In genomic region chr4:169045862-169046584, GRCh38 we compare ENCODE assay signal across 19 cellular contexts. TPM values are rescaled to one million over a fixed set of nuclear protein-coding genes. Genes with fewer than 3 reads are reported as not detected.
DNase-seq lines count a peak whose midpoint lies in the region; ATAC-seq, FAIRE-seq and TF ChIP-seq lines count a peak whose summit lies in the region.
"Had no signal": no experiment of that assay in that cellular context is flagged by ENCODE, and none has a peak within 500 bp of the region (broad histone marks: within the 10 kb centered on the region; RNA-seq: fewer than 3 reads in every experiment).

No MANE protein-coding gene starts in this region.

- no peak for DNase-seq in Right ventricle myocardium inferior (ENCODE audit: missing footprints)
- no peak for DNase-seq in right atrium auricular region (ENCODE audit: low spot score)
- DNase-seq in K562 (ENCODE audit: extremely low read depth in 1 of 4, low spot score in 3 of 4) = no peak
- no peak for DNase-seq in upper lobe of right lung
- no peak for DNase-seq in effector CD8-positive, alpha-beta T cell (lab: John Stamatoyannopoulos, UW)
- DNase-seq in anterior cingulate cortex (lab: John Stamatoyannopoulos, UW) = no peak
- DNase-seq: ACHN; activated CD4-positive, alpha-beta memory T cell treated with anti-CD3 and anti-CD28 coated beads, Interleukin-2, amount 10 ng/mL, durations not matched to agents 7 days and 5 days; HFFc6; mucosa of descending colon; NCI-H1092 treated with DMSO at 0.1 percent for 48 hours; NCI-H2171 had no signal

- CTCF ChIA-PET in K562 (lab: Yijun Ruan, JAX; ENCODE audit: low intra/inter-chr PET ratio) = no interaction called here

- POLR2A ChIA-PET in K562 (lab: Yijun Ruan, JAX) = no interaction called here

- H3K9ac ChIP-seq in K562 (ENCODE audit: insufficient read depth in 1 of 2, low read depth in 2 of 2, low read length in 2 of 2) = no peak overlapping the region
- H3K9ac ChIP-seq in iPS-20b (ENCODE audit: low read depth, low read length) = 0 out of 2 replicates have a peak overlapping the region, but pooled peaks have one; percentile 26

- WGBS in K562 (ENCODE audit: insufficient coverage, low coverage, missing lambda C conversion rate) = 5% methylated on average over 14 of the region's 15 CpGs

- no TSS peak for BruUV-seq in K562 (replicated peaks; lab: Mats Ljungman, UMichigan)

- H2AFZ ChIP-seq in K562 (ENCODE audit: low read depth, low read length) = no peak overlapping the region

- TF ChIP-seq EP300 in K562 (IDR thresholded peaks at IDR 0.05; ENCODE audit: low read length) = no peak

- peak; percentile 21 to 40; a peak in 2 of 4 replicates for TF ChIP-seq RAD21 in K562 (CRISPR knock-in tag; conservative IDR thresholded peaks at IDR 0.05 in 1 of 2, IDR thresholded peaks at IDR 0.05 in 1 of 2)

- no peak for FAIRE-seq in K562 (lab: Jason Lieb, UNC)
- FAIRE-seq: G401.6, keratinocyte had no signal

- H3K4me1 ChIP-seq in right atrium auricular region (peaks cover 0 to 20% of the 10 kb centered on the region in 2 donors), K562 (replicated peaks in 1 of 2; ENCODE audit: control insufficient read depth in 2 of 2, insufficient read depth in 2 of 2, low read length in 2 of 2) (no peaks in the 10 kb centered on the region), iPS-20b (ENCODE audit: insufficient read depth, low read length) (peaks cover 6% of the 10 kb centered on the region; the same call in 1 of the 2 replicates), upper lobe of right lung (peaks cover 8% of the 10 kb centered on the region)

- H3K27ac ChIP-seq in right atrium auricular region (no peak overlapping the region), K562 (ENCODE audit: extremely low read depth, low read depth, low read length) (no peak overlapping the region), iPS-20b (ENCODE audit: low read length) (no peak overlapping the region), upper lobe of right lung (no peak overlapping the region)
- H3K27ac ChIP-seq: skin epidermis, tibial nerve had no signal

- TF ChIP-seq CTCF in right atrium auricular region (IDR thresholded peaks at IDR 0.05) = peak in 1 of 2 donors; percentile 49
- TF ChIP-seq CTCF in K562 (IDR thresholded peaks at IDR 0.05 in 2 of 3, conservative IDR thresholded peaks at IDR 0.05 in 1 of 3; ENCODE audit: insufficient read depth in 2 of 3, low read depth in 1 of 3, low read length in 3 of 3) = 0 out of 6 replicates have a peak, but pooled peaks of 1 of the 3 experiments have one; percentile 18
- no peak for TF ChIP-seq CTCF in upper lobe of right lung (IDR thresholded peaks at IDR 0.05)

- H3K4me2 ChIP-seq in K562 (ENCODE audit: insufficient read depth, low read length) = no peak overlapping the region

- intact Hi-C loops in Right ventricle myocardium inferior (cut with DNase I) (no loop called here), K562 (cut with micrococcal nuclease) (no loop called here), upper lobe of right lung (cut with DNase I) (no loop called here)

- H3K9me1 ChIP-seq in K562 (ENCODE audit: control insufficient read depth, insufficient read depth, low read length) = no peaks in the 10 kb centered on the region

- no peak for TF ChIP-seq POLR2A in K562 (conservative IDR thresholded peaks at IDR 0.05)

- in situ Hi-C loops in K562 (cut with MboI) = no loop called here

- H3K79me2 ChIP-seq in K562 (ENCODE audit: control insufficient read depth, insufficient read depth, low read length) = no peaks in the 10 kb centered on the region

- H3K27me3 ChIP-seq in right atrium auricular region (no peaks in the 10 kb centered on the region), K562 (ENCODE audit: control insufficient read depth in 2 of 2, insufficient read depth in 2 of 2, low read length in 2 of 2) (peaks cover 25 to 48% of the 10 kb centered on the region in 2 experiments; a peak in 4 of 5 replicates), iPS-20b (ENCODE audit: insufficient read depth, low read length) (no peaks in the 10 kb centered on the region), upper lobe of right lung (no peaks in the 10 kb centered on the region)
- H3K27me3 ChIP-seq: tibial nerve had no signal

- no peaks in the 10 kb centered on the region for H3K36me3 ChIP-seq in right atrium auricular region
- no peaks in the 10 kb centered on the region for H3K36me3 ChIP-seq in K562 (ENCODE audit: control insufficient read depth, insufficient read depth, low read length)
- H3K36me3 ChIP-seq in iPS-20b (ENCODE audit: insufficient read depth, low read depth, low read length) = no peaks in the 10 kb centered on the region
- H3K36me3 ChIP-seq in upper lobe of right lung = no peaks in the 10 kb centered on the region
- H3K36me3 ChIP-seq: tibial nerve had no signal

- no peaks in the 10 kb centered on the region for H4K20me1 ChIP-seq in K562 (replicated peaks; ENCODE audit: control insufficient read depth, insufficient read depth, low read length)

- ATAC-seq in Right ventricle myocardium inferior (peak; percentile 35), K562 (peak; percentile 53; the same call in 2 of the 3 replicates), upper lobe of right lung (peak; percentile 89), GM19467 (IDR thresholded peaks at IDR 0.05; ENCODE audit: unreplicated experiment) (no peak)
- ATAC-seq: mucosa of descending colon; stimulated activated effector memory CD8-positive, alpha-beta T cell treated with anti-CD3 and anti-CD28 coated beads, Interleukin-12 subunit alpha, Interleukin-12 subunit beta, amount 100 ng/mL, for 72 hours had no signal

- no peak overlapping the region for H3K4me3 ChIP-seq in right atrium auricular region
- no peak overlapping the region for H3K4me3 ChIP-seq in K562
- no peak overlapping the region for H3K4me3 ChIP-seq in iPS-20b (ENCODE audit: low read length)
- H3K4me3 ChIP-seq in upper lobe of right lung = no peak overlapping the region
- H3K4me3 ChIP-seq: mucosa of descending colon, skin epidermis, tibial nerve had no signal

- H3K9me3 ChIP-seq in right atrium auricular region (no peaks in the 10 kb centered on the region), K562 (replicated peaks; ENCODE audit: control insufficient read depth, insufficient read depth, low read depth, low read length) (no peaks in the 10 kb centered on the region), iPS-20b (ENCODE audit: insufficient read depth, low read depth, low read length) (no peaks in the 10 kb centered on the region), upper lobe of right lung (no peaks in the 10 kb centered on the region)
- H3K9me3 ChIP-seq: mucosa of descending colon, tibial nerve had no signal

TF ChIP-seq in K562, 482 proteins besides CTCF, POLR2A, EP300 and RAD21 (continues in another document):
- no peak for TF ChIP-seq TSHZ1 (CRISPR knock-in tag; IDR thresholded peaks at IDR 0.05)
- no peak for TF ChIP-seq NBN (IDR thresholded peaks at IDR 0.05; ENCODE audit: low read depth)
- no peak for TF ChIP-seq RAD51 (IDR thresholded peaks at IDR 0.05; ENCODE audit: borderline replicate concordance, low read depth)
- no peak for TF ChIP-seq TEAD4 (IDR thresholded peaks at IDR 0.05; ENCODE audit: low read length)
- no peak for TF ChIP-seq TEAD4 (CRISPR knock-in tag; IDR thresholded peaks at IDR 0.05; ENCODE audit: borderline replicate concordance)

RNA-seq across cellular contexts. Expression of gene CBR4, which starts 36.0 kb away (rescaled TPM):
- total RNA-seq in Right ventricle myocardium inferior = 19.4 TPM
- 10 to 100 TPM in 1 of 2 donors, 1 to 10 TPM in 1; 9.9 to 18.9 TPM for total RNA-seq in right atrium auricular region
- total RNA-seq in K562 (2011; cell fraction: chromatin; rRNA removed; ENCODE audit: low replicate concordance) = 12.4 and 37.6 TPM in 2 replicates
- total RNA-seq in K562 (2011; cell fraction: nucleolus; rRNA removed) = 5.5 and 8.0 TPM in 2 replicates
- total RNA-seq in K562 (2011; cell fraction: nucleoplasm; rRNA removed) = 17.8 and 43.5 TPM in 2 replicates
- 11.5 and 13.9 TPM in 2 replicates for total RNA-seq in K562 (2014; rRNA removed)
- 20.3 and 23.3 TPM in 2 replicates for total RNA-seq in K562 (2014; rRNA removed; fragmentation: Illumina TruSeq; extraction: Trizol)
- 16.5 and 18.6 TPM in 2 replicates for total RNA-seq in K562 (2015; rRNA removed; fragmentation: Illumina TruSeq; extraction: Trizol)
- total RNA-seq in K562 (2021) = 24.9 and 26.0 TPM in 2 replicates
- 12.1 and 12.2 TPM in 2 replicates for polyA plus RNA-seq in K562 (2011; rRNA removed)
- 1.7 and 6.9 TPM in 2 replicates for polyA plus RNA-seq in K562 (2011; cell fraction: cytosol; rRNA removed)
- 11.9 and 15.2 TPM in 2 replicates for polyA plus RNA-seq in K562 (2011; cell fraction: nucleus; rRNA removed)
- polyA plus RNA-seq in K562 (2012) = 10.6 and 11.8 TPM in 2 replicates
- 15.4 and 16.6 TPM in 2 replicates for polyA plus RNA-seq in K562 (2014; fragmentation: Illumina TruSeq; extraction: Trizol)
- 10 to 100 TPM; 26.0 to 26.4 TPM for polyA plus RNA-seq in K562 (2014; fragmentation: Nextera tagmentation; extraction: Ambion mirVana)
- polyA plus RNA-seq in K562 (2014; rRNA removed) = 13.8 and 14.2 TPM in 2 replicates
- 16.2 and 24.7 TPM in 2 replicates for polyA minus RNA-seq in K562 (2011; rRNA and poly(A)+ RNA removed)
- polyA minus RNA-seq in K562 (2011; cell fraction: cytosol; rRNA and poly(A)+ RNA removed) = 5.5 and 6.2 TPM in 2 replicates
- polyA minus RNA-seq in K562 (2011; cell fraction: nucleus; rRNA and poly(A)+ RNA removed) = 12.8 and 21.5 TPM in 2 replicates
- 13.6 TPM for total RNA-seq in upper lobe of right lung
